ENCODE assay signal across 9 cellular contexts in genomic region chr11:86955674-86956522, GRCh38. TPM values are rescaled to one million over a fixed set of nuclear protein-coding genes. Genes with fewer than 3 reads are reported as not detected.
DNase-seq lines count a peak whose midpoint lies in the region; ATAC-seq, FAIRE-seq and TF ChIP-seq lines count a peak whose summit lies in the region.
"Had no signal": no experiment of that assay in that cellular context is flagged by ENCODE, and none has a peak within 500 bp of the region (broad histone marks: within the 10 kb centered on the region; RNA-seq: fewer than 3 reads in every experiment).

No MANE protein-coding gene starts in this region.

- H4K20me1 ChIP-seq in K562 (replicated peaks; ENCODE audit: control insufficient read depth, insufficient read depth, low read length): no peaks in the 10 kb centered on the region

- in situ Hi-C loops in K562 (cut with MboI): no loop called here

- under 1% methylated on average over 29 of the region's 49 CpGs for WGBS in K562 (ENCODE audit: insufficient coverage, low coverage, missing lambda C conversion rate)

- H3K4me1 ChIP-seq in K562 (replicated peaks in 1 of 2; ENCODE audit: control insufficient read depth in 2 of 2, insufficient read depth in 2 of 2, low read length in 2 of 2): peaks cover 18 to 29% of the 10 kb centered on the region in 2 experiments
- H3K4me1 ChIP-seq in rectal smooth muscle tissue (ENCODE audit: control insufficient read depth, insufficient read depth, low read length): peaks cover 16% of the 10 kb centered on the region

- peak; percentile 52 to 62 for TF ChIP-seq RAD21 in K562 (CRISPR knock-in tag; conservative IDR thresholded peaks at IDR 0.05 in 1 of 2, IDR thresholded peaks at IDR 0.05 in 1 of 2)

- DNase-seq in NCI-H1436 (lab: John Stamatoyannopoulos, UW) (peak; percentile 69), NCI-H1436 treated with DMSO at 0.1 percent for 48 hours (lab: John Stamatoyannopoulos, UW) (no peak), HS-5 (ENCODE audit: low read depth) (peak; percentile 60), K562 (ENCODE audit: extremely low read depth in 1 of 4, low spot score in 3 of 4) (peak; percentile 83 to 90 (median 88)), hypothalamus (lab: John Stamatoyannopoulos, UW) (peak in 43 of 51 donors; percentile 5 to 88 (median 50))

- BruUV-seq in K562 (replicated peaks; lab: Mats Ljungman, UMichigan): TSS peak; percentile 38

- intact Hi-C loops in K562 (cut with micrococcal nuclease): no loop called here

- no peak for TF ChIP-seq EP300 in K562 (IDR thresholded peaks at IDR 0.05; ENCODE audit: low read length)

- peaks cover 2% of the 10 kb centered on the region for H3K9me1 ChIP-seq in K562 (ENCODE audit: control insufficient read depth, insufficient read depth, low read length)

- H3K4me2 ChIP-seq in K562 (ENCODE audit: insufficient read depth, low read length): peak overlapping the region; percentile 96

- H2AFZ ChIP-seq in K562 (ENCODE audit: low read depth, low read length): peak overlapping the region; percentile 97

- ATAC-seq in GM21528 (IDR thresholded peaks at IDR 0.05; ENCODE audit: low FRiP score, unreplicated experiment): peak; percentile 65
- peak; percentile 85 for ATAC-seq in K562

- peak overlapping the region; percentile 75 for H3K27ac ChIP-seq in K562 (ENCODE audit: extremely low read depth, low read depth, low read length)
- peak overlapping the region; percentile 92 for H3K27ac ChIP-seq in rectal smooth muscle tissue (ENCODE audit: low read depth, low read length)

- H3K9ac ChIP-seq in K562 (ENCODE audit: insufficient read depth in 1 of 2, low read depth in 2 of 2, low read length in 2 of 2) (peak overlapping the region; percentile 72 to 93), rectal smooth muscle tissue (ENCODE audit: low read length) (peak overlapping the region; percentile 93)

- CTCF ChIA-PET in K562 (lab: Yijun Ruan, JAX; ENCODE audit: low intra/inter-chr PET ratio): no interaction called here

- peaks cover 14% of the 10 kb centered on the region for H3K79me2 ChIP-seq in K562 (ENCODE audit: control insufficient read depth, insufficient read depth, low read length)

- H3K36me3 ChIP-seq in K562 (ENCODE audit: control insufficient read depth, insufficient read depth, low read length): peaks cover 15% of the 10 kb centered on the region; the same call in 2 of the 3 replicates
- peaks cover 11% of the 10 kb centered on the region for H3K36me3 ChIP-seq in rectal smooth muscle tissue (ENCODE audit: control insufficient read depth, insufficient read depth, low read length)

- TF ChIP-seq POLR2A in K562 (conservative IDR thresholded peaks at IDR 0.05): peak; percentile 64

- no peaks in the 10 kb centered on the region for H3K9me3 ChIP-seq in K562 (replicated peaks; ENCODE audit: control insufficient read depth, insufficient read depth, low read depth, low read length)

- TF ChIP-seq CTCF in K562 (IDR thresholded peaks at IDR 0.05 in 2 of 3, conservative IDR thresholded peaks at IDR 0.05 in 1 of 3; ENCODE audit: insufficient read depth in 2 of 3, low read depth in 1 of 3, low read length in 3 of 3): peak; percentile 33 to 53 (median 42); a peak in 4 of 6 replicates

- POLR2A ChIA-PET in K562 (lab: Yijun Ruan, JAX): interaction anchor here (0.6 to 4.1 kb wide), 9 partner anchors 11 to 257 kb away, joined by 3 to 18 read pairs (median 3); no protein-coding TSS in a partner anchor

- peak; percentile 62 for FAIRE-seq in K562 (lab: Jason Lieb, UNC)
- FAIRE-seq: A204.1 had no signal

- H3K4me3 ChIP-seq in K562: peak overlapping the region; percentile 62
- H3K4me3 ChIP-seq in rectal smooth muscle tissue (ENCODE audit: low read length): peak overlapping the region; percentile 99

- no peaks in the 10 kb centered on the region for H3K27me3 ChIP-seq in K562 (ENCODE audit: control insufficient read depth in 2 of 2, insufficient read depth in 2 of 2, low read length in 2 of 2)
- H3K27me3 ChIP-seq in rectal smooth muscle tissue (ENCODE audit: control insufficient read depth, insufficient read depth, low read length): no peaks in the 10 kb centered on the region

TF ChIP-seq in PFSK-1, 5 proteins besides CTCF, POLR2A, EP300 and RAD21:
- TF ChIP-seq SIN3A (IDR thresholded peaks at IDR 0.05; ENCODE audit: borderline replicate concordance, insufficient read depth, low read length) (no peak; the same call in 1 of the 2 replicates), FOXP2 (optimal IDR thresholded peaks at IDR 0.05; ENCODE audit: borderline replicate concordance, extremely low read depth, extremely low read length, insufficient read depth) (peak; percentile 38)

TF ChIP-seq in K562, 482 proteins besides CTCF, POLR2A, EP300 and RAD21 (continues in another document):
- 0 out of 2 replicates have a peak, but pooled peaks have one; percentile 17 for TF ChIP-seq ZNF324 (CRISPR knock-in tag; IDR thresholded peaks at IDR 0.05)
- TF ChIP-seq RB1 (IDR thresholded peaks at IDR 0.05; ENCODE audit: low read depth): peak; percentile 37; the same call in 1 of the 2 replicates
- peak; percentile 65 for TF ChIP-seq ZFX (CRISPR knock-in tag; IDR thresholded peaks at IDR 0.05)
- TF ChIP-seq ZNF766 (CRISPR knock-in tag; conservative IDR thresholded peaks at IDR 0.05): 0 out of 2 replicates have a peak, but pooled peaks have one; percentile 55
- TF ChIP-seq SMARCE1 (IDR thresholded peaks at IDR 0.05): 0 out of 2 replicates have a peak, but pooled peaks have one; percentile 5
- peak; percentile 78; the same call in 1 of the 2 replicates for TF ChIP-seq XRCC5 (IDR thresholded peaks at IDR 0.05; ENCODE audit: low read depth, low read length)
- TF ChIP-seq DPF2 (IDR thresholded peaks at IDR 0.05): peak; percentile 71
- TF ChIP-seq ESRRA (IDR thresholded peaks at IDR 0.05; ENCODE audit: borderline replicate concordance, low read depth): peak; percentile 89
- no peak for TF ChIP-seq NR2C2 (CRISPR knock-in tag; IDR thresholded peaks at IDR 0.05)
- TF ChIP-seq NR2C2 (tag; IDR thresholded peaks at IDR 0.05): peak; percentile 85
- TF ChIP-seq BDP1 (IDR thresholded peaks at IDR 0.05; ENCODE audit: insufficient read depth, insufficient read length): no peak
- TF ChIP-seq NR2C1 (IDR thresholded peaks at IDR 0.05): no peak
- TF ChIP-seq NR2C1 (tag; IDR thresholded peaks at IDR 0.05): peak; percentile 34
- TF ChIP-seq CEBPB (tag; IDR thresholded peaks at IDR 0.05): peak; percentile 86
- no peak for TF ChIP-seq NONO (IDR thresholded peaks at IDR 0.05; ENCODE audit: low read depth in 2 of 2, low read length in 1 of 2)
- peak; percentile 76 for TF ChIP-seq ZBTB9 (CRISPR knock-in tag; IDR thresholded peaks at IDR 0.05)
- no peak for TF ChIP-seq FOXA3 (CRISPR knock-in tag; conservative IDR thresholded peaks at IDR 0.05 in 1 of 2, IDR thresholded peaks at IDR 0.05 in 1 of 2)
- TF ChIP-seq ZFP36 (IDR thresholded peaks at IDR 0.05; ENCODE audit: low read depth, low read length, partially characterized antibody): peak; percentile 65
- TF ChIP-seq NR3C1 (CRISPR knock-in tag; IDR thresholded peaks at IDR 0.05): no peak
- TF ChIP-seq POLR2B (IDR thresholded peaks at IDR 0.05; ENCODE audit: low read depth, partially characterized antibody): peak; percentile 28
- peak; percentile 11; the same call in 1 of the 2 replicates for TF ChIP-seq GABPB1 (CRISPR knock-in tag; IDR thresholded peaks at IDR 0.05)
- TF ChIP-seq HNRNPK (IDR thresholded peaks at IDR 0.05; ENCODE audit: low read depth, low read length, poor library complexity, severe bottlenecking): no peak
- TF ChIP-seq ATF7 (IDR thresholded peaks at IDR 0.05): peak; percentile 12; the same call in 1 of the 2 replicates
- TF ChIP-seq PML (IDR thresholded peaks at IDR 0.05; ENCODE audit: low read length): 0 out of 2 replicates have a peak, but pooled peaks have one; percentile 5

RNA-seq across cellular contexts. Expression of gene FZD4, which starts 0.7 kb away (rescaled TPM):
- 4.8 TPM for polyA plus RNA-seq in PFSK-1 (2012; ENCODE audit: insufficient read length, low read depth)
- 6.9 and 12.4 TPM in 2 replicates for total RNA-seq in K562 (2011; cell fraction: chromatin; rRNA removed; ENCODE audit: low replicate concordance)
- 7.7 and 10.0 TPM in 2 replicates for total RNA-seq in K562 (2011; cell fraction: nucleolus; rRNA removed)
- 14.2 TPM in 2 replicates for total RNA-seq in K562 (2011; cell fraction: nucleoplasm; rRNA removed)
- total RNA-seq in K562 (2014; rRNA removed): 5.0 and 5.7 TPM in 2 replicates
- total RNA-seq in K562 (2014; rRNA removed; fragmentation: Illumina TruSeq; extraction: Trizol): 5.1 and 5.7 TPM in 2 replicates
- total RNA-seq in K562 (2015; rRNA removed; fragmentation: Illumina TruSeq; extraction: Trizol): 7.6 and 7.9 TPM in 2 replicates
- 6.1 and 6.3 TPM in 2 replicates for total RNA-seq in K562 (2021)
- 6.2 and 7.3 TPM in 2 replicates for polyA plus RNA-seq in K562 (2011; rRNA removed)
- 3.1 and 7.3 TPM in 2 replicates for polyA plus RNA-seq in K562 (2011; cell fraction: cytosol; rRNA removed)
- polyA plus RNA-seq in K562 (2011; cell fraction: nucleus; rRNA removed): 3.9 and 5.8 TPM in 2 replicates
- polyA plus RNA-seq in K562 (2012): 4.1 and 6.1 TPM in 2 replicates
- polyA plus RNA-seq in K562 (2014; fragmentation: Illumina TruSeq; extraction: Trizol): 5.1 and 6.2 TPM in 2 replicates
- 1 to 10 TPM; 1.2 to 1.4 TPM for polyA plus RNA-seq in K562 (2014; fragmentation: Nextera tagmentation; extraction: Ambion mirVana)
- 5.8 and 6.7 TPM in 2 replicates for polyA plus RNA-seq in K562 (2014; rRNA removed)
- 6.9 and 7.1 TPM in 2 replicates for polyA minus RNA-seq in K562 (2011; rRNA and poly(A)+ RNA removed)
- 2.3 and 3.3 TPM in 2 replicates for polyA minus RNA-seq in K562 (2011; cell fraction: cytosol; rRNA and poly(A)+ RNA removed)
- polyA minus RNA-seq in K562 (2011; cell fraction: nucleus; rRNA and poly(A)+ RNA removed): 2.2 and 4.6 TPM in 2 replicates
